In the genomic region with DNA sequence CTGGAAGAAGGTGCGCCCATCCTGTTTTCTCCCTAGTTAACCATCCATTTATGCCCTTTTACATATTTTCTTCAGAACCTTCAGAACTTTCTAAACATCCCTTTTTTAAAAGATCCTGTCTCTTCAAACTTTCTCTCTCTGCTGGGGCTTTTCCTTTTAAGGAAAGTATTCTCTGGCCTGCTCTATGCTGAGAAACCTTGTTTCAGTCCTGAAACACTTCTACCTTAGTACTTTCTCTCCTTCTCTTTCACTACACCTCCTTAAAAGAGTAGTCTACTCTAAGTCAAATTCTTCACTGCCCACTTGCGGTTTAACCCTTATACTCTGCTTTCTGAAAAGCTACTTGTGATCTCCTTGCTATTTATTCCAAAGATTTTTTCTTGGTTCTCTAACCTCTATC, we compare ENCODE assay signal across 17 cellular contexts.
A peak's percentile ranks its signal among the peaks of the same experiment; 100 is the strongest.
DNase-seq lines count a peak whose midpoint lies in the region; ATAC-seq, FAIRE-seq and TF ChIP-seq lines count a peak whose summit lies in the region.
"Had no signal": no experiment of that assay in that cellular context is flagged by ENCODE, and none has a peak within 500 bp of the region (broad histone marks: within the 10 kb centered on the region; RNA-seq: fewer than 3 reads in every experiment).

No MANE protein-coding gene starts in this region.

- H3K36me3 Mint-ChIP-seq in CD8-positive, alpha-beta T cell, result peaks cover 49% of the 10 kb centered on the region
- H3K36me3 Mint-ChIP-seq in activated B cell treated with CpG ODN at 0.5 μM for 24 hours (ENCODE audit: low read depth) (peaks cover 70% of the 10 kb centered on the region), nephron progenitor cell (ENCODE audit: low read depth) (peaks cover 25% of the 10 kb centered on the region)

- no peaks in the 10 kb centered on the region for H3K4me1 ChIP-seq in CD8-positive, alpha-beta T cell (ENCODE audit: insufficient read depth, low read length)
- H3K4me1 ChIP-seq: BLaER1 had no signal

- H3K27me3 ChIP-seq in CD8-positive, alpha-beta T cell (ENCODE audit: insufficient read depth, low read length), result no peaks in the 10 kb centered on the region
- H3K27me3 ChIP-seq: BLaER1, SJCRH30 had no signal

- H3K9me3 ChIP-seq in CD8-positive, alpha-beta T cell (ENCODE audit: low read length), result no peaks in the 10 kb centered on the region
- H3K9me3 ChIP-seq: BLaER1, SJCRH30 had no signal

- H3K9me3 Mint-ChIP-seq in CD8-positive, alpha-beta T cell, result no peaks in the 10 kb centered on the region
- H3K9me3 Mint-ChIP-seq in activated B cell treated with CpG ODN at 0.5 μM for 24 hours, result no peaks in the 10 kb centered on the region
- no peaks in the 10 kb centered on the region for H3K9me3 Mint-ChIP-seq in nephron progenitor cell

- peak; percentile 78 for FAIRE-seq in H54 (lab: Jason Lieb, UNC)
- FAIRE-seq: D721Med, GM12892 had no signal

- intact Hi-C loops in CD8-positive, alpha-beta T cell (cut with DNase I, micrococcal nuclease), result no loop called here
- intact Hi-C loops in activated B cell treated with CpG ODN at 0.5 μM for 24 hours (cut with micrococcal nuclease), result loop anchor here (10.0 kb wide), 1 partner anchor 283 kb away; no protein-coding TSS in a partner anchor

- POLR2A ChIA-PET in CD8-positive, alpha-beta T cell (lab: Charles Lee), result no interaction called here
- POLR2A ChIA-PET in activated B cell treated with CpG ODN at 0.5 μM for 24 hours (lab: Charles Lee), result no interaction called here
- POLR2A ChIA-PET in RWPE1 (lab: Yijun Ruan, JAX; ENCODE audit: low non-redundant PET), result no interaction called here

- H3K36me3 ChIP-seq in CD8-positive, alpha-beta T cell (ENCODE audit: insufficient read depth, low read length), result no peaks in the 10 kb centered on the region

- H3K27ac ChIP-seq in CD8-positive, alpha-beta T cell (ENCODE audit: low read depth, low read length), result no peak overlapping the region
- H3K27ac ChIP-seq in RWPE1, result no peak overlapping the region
- H3K27ac ChIP-seq: BLaER1, SJCRH30 had no signal

- H3K4me3 ChIP-seq in CD8-positive, alpha-beta T cell (ENCODE audit: low read depth, low read length), result no peak overlapping the region
- H3K4me3 ChIP-seq: BLaER1, SJCRH30 had no signal

- peaks cover 8% of the 10 kb centered on the region for H3K4me1 Mint-ChIP-seq in CD8-positive, alpha-beta T cell (ENCODE audit: low read depth)
- H3K4me1 Mint-ChIP-seq in activated B cell treated with CpG ODN at 0.5 μM for 24 hours (no peaks in the 10 kb centered on the region), nephron progenitor cell (peaks cover 4% of the 10 kb centered on the region)

- TF ChIP-seq CTCF in CD8-positive, alpha-beta T cell (IDR thresholded peaks at IDR 0.05), result no peak
- TF ChIP-seq CTCF in activated B cell treated with CpG ODN at 0.5 μM for 24 hours (IDR thresholded peaks at IDR 0.05), result no peak
- no peak for TF ChIP-seq CTCF in nephron progenitor cell (IDR thresholded peaks at IDR 0.05)
- no peak for TF ChIP-seq CTCF in RWPE1 (conservative IDR thresholded peaks at IDR 0.05; ENCODE audit: low read depth)

- no peak for DNase-seq in CD8-positive, alpha-beta T cell
- DNase-seq in H54 (ENCODE audit: insufficient read length, low spot score) (no peak), activated B cell treated with CpG ODN at 0.5 μM for 24 hours (no peak), nephron progenitor cell (no peak), RWPE1 (ENCODE audit: low spot score) (no peak), glomerular visceral epithelial cell (ENCODE audit: extremely low spot score) (no peak)
- DNase-seq: IMR-90, NCI-H1417, NCI-H1930, NCI-H226, NCI-H524, SJCRH30 had no signal

- H3K27ac Mint-ChIP-seq in CD8-positive, alpha-beta T cell, result peak overlapping the region; percentile 5
- peak overlapping the region; percentile 2 for H3K27ac Mint-ChIP-seq in activated B cell treated with CpG ODN at 0.5 μM for 24 hours
- H3K27ac Mint-ChIP-seq in nephron progenitor cell, result peak overlapping the region; percentile 7

- H3K27me3 Mint-ChIP-seq in CD8-positive, alpha-beta T cell (ENCODE audit: low read depth), result no peaks in the 10 kb centered on the region
- H3K27me3 Mint-ChIP-seq in activated B cell treated with CpG ODN at 0.5 μM for 24 hours (no peaks in the 10 kb centered on the region), nephron progenitor cell (ENCODE audit: low read depth, poor library complexity) (no peaks in the 10 kb centered on the region)

- no peak for ATAC-seq in CD8-positive, alpha-beta T cell
- ATAC-seq in activated B cell treated with CpG ODN at 0.5 μM for 24 hours (ENCODE audit: low read depth) (no peak), GM18502 (IDR thresholded peaks at IDR 0.05; ENCODE audit: poor library complexity, unreplicated experiment) (no peak)
- ATAC-seq: HCT116 had no signal

- CTCF ChIA-PET in CD8-positive, alpha-beta T cell (lab: Charles Lee), result interaction anchor here (0.6 kb wide), 1 partner anchor 362 kb away, joined by 3 read pairs; no protein-coding TSS in a partner anchor
- CTCF ChIA-PET in activated B cell treated with CpG ODN at 0.5 μM for 24 hours (lab: Charles Lee), result no interaction called here
- CTCF ChIA-PET in RWPE1 (lab: Yijun Ruan, JAX), result interaction anchor here (0.6 kb wide), 1 partner anchor 15 kb away, joined by 3 read pairs; no protein-coding TSS in a partner anchor

- H3K4me3 Mint-ChIP-seq in CD8-positive, alpha-beta T cell, result no peak overlapping the region
- H3K4me3 Mint-ChIP-seq in activated B cell treated with CpG ODN at 0.5 μM for 24 hours (no peak overlapping the region), nephron progenitor cell (no peak overlapping the region)

- no peak for TF ChIP-seq POLR2A in H54 (IDR thresholded peaks at IDR 0.05; ENCODE audit: low read depth, low read length)
